In the genomic region with DNA sequence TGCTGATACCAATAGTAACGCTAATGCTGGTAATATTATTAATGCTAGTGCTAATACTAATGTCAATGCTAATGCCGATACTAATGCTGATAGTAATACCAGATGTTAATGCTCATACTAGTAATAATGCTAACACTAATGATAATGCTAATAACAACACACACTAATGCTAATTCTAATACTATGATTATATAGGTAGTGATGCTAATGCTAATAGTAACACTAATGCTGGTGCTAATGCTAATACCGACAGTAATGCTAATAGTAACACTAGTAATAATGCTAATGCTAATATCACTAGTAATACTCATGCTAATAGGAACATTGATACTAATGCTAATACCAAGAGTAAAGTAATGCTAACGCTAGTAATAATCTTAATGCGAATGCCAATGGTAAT, we compare ENCODE assay signal across 29 cellular contexts.
"Had no signal": no experiment of that assay in that cellular context is flagged by ENCODE, and none has a peak within 500 bp of the region (broad histone marks: within the 10 kb centered on the region; RNA-seq: fewer than 3 reads in every experiment).

No MANE protein-coding gene starts in this region.

- H3K9me3 Mint-ChIP-seq: stimulated activated effector memory CD8-positive, alpha-beta T cell treated with anti-CD3 and anti-CD28 coated beads, Interleukin-12 subunit alpha, Interleukin-12 subunit beta, amount 100 ng/mL, for 72 hours; stimulated activated naive CD8-positive, alpha-beta T cell treated with anti-CD3 and anti-CD28 coated beads, Interleukin-15, amount 100 ng/mL, for 72 hours; stimulated activated naive CD8-positive, alpha-beta T cell treated with anti-CD3 and anti-CD28 coated beads, Interleukin-15, Interleukin-2, amounts not matched to agents 100 ng/mL and 50 ng/mL, for 24 hours; type B pancreatic cell had no signal

- FAIRE-seq: urothelium cell line had no signal

- ATAC-seq: stimulated activated effector memory CD8-positive, alpha-beta T cell treated with anti-CD3 and anti-CD28 coated beads, Interleukin-12 subunit alpha, Interleukin-12 subunit beta, amount 100 ng/mL, for 72 hours; stimulated activated memory B cell treated with anti-CD40 and anti-IgM and Interleukin-4, amounts not matched to agents 10 μg/mL and 1 μg/mL and 100 μg/mL, for 72 hours; stimulated activated naive B cell treated with anti-CD40 and anti-IgM and Interleukin-4, amounts not matched to agents 10 μg/mL and 1 μg/mL and 100 μg/mL, for 72 hours; stimulated activated naive CD8-positive, alpha-beta T cell treated with anti-CD3 and anti-CD28 coated beads, Interleukin-15, amount 100 ng/mL, for 72 hours; stimulated activated naive CD8-positive, alpha-beta T cell treated with anti-CD3 and anti-CD28 coated beads, Interleukin-15, Interleukin-2, amounts not matched to agents 100 U/mL and 50 U/mL, for 24 hours had no signal

- H3K4me1 Mint-ChIP-seq: stimulated activated effector memory CD8-positive, alpha-beta T cell treated with anti-CD3 and anti-CD28 coated beads, Interleukin-12 subunit alpha, Interleukin-12 subunit beta, amount 100 ng/mL, for 72 hours; stimulated activated memory B cell treated with anti-CD40 and anti-IgM and Interleukin-4, amounts not matched to agents 10 μg/mL and 1 μg/mL and 100 μg/mL, for 72 hours; stimulated activated naive B cell treated with anti-CD40 and anti-IgM and Interleukin-4, amounts not matched to agents 10 μg/mL and 1 μg/mL and 100 μg/mL, for 72 hours; stimulated activated naive CD8-positive, alpha-beta T cell treated with anti-CD3 and anti-CD28 coated beads, Interleukin-15, amount 100 ng/mL, for 72 hours had no signal

- H3K27ac ChIP-seq: stomach, suprapubic skin, testis, thoracic aorta, thyroid gland, tibial artery, tibial nerve, transverse colon, upper lobe of left lung, upper lobe of right lung, uterus, vagina had no signal

- H3K27me3 ChIP-seq: stomach, suprapubic skin, testis, thyroid gland, tibial artery, tibial nerve, transverse colon, upper lobe of left lung, upper lobe of right lung, uterus, vagina had no signal

- H3K27ac Mint-ChIP-seq: stimulated activated effector memory CD8-positive, alpha-beta T cell treated with anti-CD3 and anti-CD28 coated beads, Interleukin-12 subunit alpha, Interleukin-12 subunit beta, amount 100 ng/mL, for 72 hours; stimulated activated memory B cell treated with anti-CD40 and anti-IgM and Interleukin-4, amounts not matched to agents 10 μg/mL and 1 μg/mL and 100 μg/mL, for 72 hours; stimulated activated naive B cell treated with anti-CD40 and anti-IgM and Interleukin-4, amounts not matched to agents 10 μg/mL and 1 μg/mL and 100 μg/mL, for 72 hours; stimulated activated naive CD8-positive, alpha-beta T cell treated with anti-CD3 and anti-CD28 coated beads, Interleukin-15, amount 100 ng/mL, for 72 hours; stimulated activated naive CD8-positive, alpha-beta T cell treated with anti-CD3 and anti-CD28 coated beads, Interleukin-15, Interleukin-2, amounts not matched to agents 100 ng/mL and 50 ng/mL, for 24 hours; type B pancreatic cell had no signal

- DNase-seq: stimulated activated CD4-positive, alpha-beta T cell treated with anti-CD3 and anti-CD28 coated beads, Interleukin-2, amount 100 ng/mL, for 48 hours; stimulated activated CD4-positive, alpha-beta T cell treated with anti-CD3 and anti-CD28 coated beads, Interleukin-4, amount 100 ng/mL, for 1 hour; stimulated activated CD4-positive, alpha-beta T cell treated with anti-CD3 and anti-CD28 coated beads, Interleukin-4, amount 100 ng/mL, for 24 hours; stimulated activated CD4-positive, alpha-beta T cell treated with anti-CD3 and anti-CD28 coated beads, Interleukin-4, amount 100 ng/mL, for 4 hours; stimulated activated CD8-positive, alpha-beta memory T cell treated with anti-CD3 and anti-CD28 coated beads, Interleukin-4, amount 100 ng/mL, for 48 hours; stimulated activated naive B cell treated with anti-CD40 and anti-IgM and Interleukin-4, amounts not matched to agents 10 μg/mL and 1 μg/mL and 100 μg/mL, for 72 hours; stimulated activated naive CD4-positive, alpha-beta T cell; stimulated activated naive CD4-positive, alpha-beta T cell treated with Interleukin-2 at 50 U/mL for 16 hours; stimulated activated naive CD8-positive, alpha-beta T cell treated with anti-CD3 and anti-CD28 coated beads, Interleukin-15, amount 100 ng/mL, for 72 hours; stimulated activated naive CD8-positive, alpha-beta T cell treated with anti-CD3 and anti-CD28 coated beads, Interleukin-15, Interleukin-2, amounts not matched to agents 100 U/mL and 50 U/mL, for 24 hours; stomach; substantia nigra; testis; thyroid gland; transverse colon; trophoblast cell; upper lobe of left lung; upper lobe of right lung; uterus had no signal

- H3K4me3 Mint-ChIP-seq: stimulated activated effector memory CD8-positive, alpha-beta T cell treated with anti-CD3 and anti-CD28 coated beads, Interleukin-12 subunit alpha, Interleukin-12 subunit beta, amount 100 ng/mL, for 72 hours; stimulated activated memory B cell treated with anti-CD40 and anti-IgM and Interleukin-4, amounts not matched to agents 10 μg/mL and 1 μg/mL and 100 μg/mL, for 72 hours; stimulated activated naive B cell treated with anti-CD40 and anti-IgM and Interleukin-4, amounts not matched to agents 10 μg/mL and 1 μg/mL and 100 μg/mL, for 72 hours; stimulated activated naive CD8-positive, alpha-beta T cell treated with anti-CD3 and anti-CD28 coated beads, Interleukin-15, amount 100 ng/mL, for 72 hours; stimulated activated naive CD8-positive, alpha-beta T cell treated with anti-CD3 and anti-CD28 coated beads, Interleukin-15, Interleukin-2, amounts not matched to agents 100 ng/mL and 50 ng/mL, for 24 hours; type B pancreatic cell had no signal

- H3K36me3 Mint-ChIP-seq: stimulated activated effector memory CD8-positive, alpha-beta T cell treated with anti-CD3 and anti-CD28 coated beads, Interleukin-12 subunit alpha, Interleukin-12 subunit beta, amount 100 ng/mL, for 72 hours; stimulated activated memory B cell treated with anti-CD40 and anti-IgM and Interleukin-4, amounts not matched to agents 10 μg/mL and 1 μg/mL and 100 μg/mL, for 72 hours; stimulated activated naive B cell treated with anti-CD40 and anti-IgM and Interleukin-4, amounts not matched to agents 10 μg/mL and 1 μg/mL and 100 μg/mL, for 72 hours; type B pancreatic cell had no signal

- H3K36me3 ChIP-seq: stomach, suprapubic skin, thoracic aorta, thyroid gland, tibial artery, tibial nerve, transverse colon, upper lobe of left lung, upper lobe of right lung, uterus, vagina had no signal

- H3K4me3 ChIP-seq: stomach, suprapubic skin, testis, thoracic aorta, thyroid gland, tibial artery, tibial nerve, transverse colon, upper lobe of left lung, upper lobe of right lung, uterus, vagina had no signal

- H3K27me3 Mint-ChIP-seq: stimulated activated memory B cell treated with anti-CD40 and anti-IgM and Interleukin-4, amounts not matched to agents 10 μg/mL and 1 μg/mL and 100 μg/mL, for 72 hours; stimulated activated naive CD8-positive, alpha-beta T cell treated with anti-CD3 and anti-CD28 coated beads, Interleukin-15, amount 100 ng/mL, for 72 hours; stimulated activated naive CD8-positive, alpha-beta T cell treated with anti-CD3 and anti-CD28 coated beads, Interleukin-15, Interleukin-2, amounts not matched to agents 100 ng/mL and 50 ng/mL, for 24 hours; type B pancreatic cell had no signal

- H3K9me3 ChIP-seq: suprapubic skin, testis, thoracic aorta, thyroid gland, transverse colon, upper lobe of left lung, upper lobe of right lung, uterus, vagina had no signal

- H3K4me1 ChIP-seq: stomach, suprapubic skin, testis, thyroid gland, tibial artery, tibial nerve, transverse colon, upper lobe of left lung, upper lobe of right lung, uterus, vagina had no signal
